9 cellular contexts compared by ENCODE assay signal in the genomic region with DNA sequence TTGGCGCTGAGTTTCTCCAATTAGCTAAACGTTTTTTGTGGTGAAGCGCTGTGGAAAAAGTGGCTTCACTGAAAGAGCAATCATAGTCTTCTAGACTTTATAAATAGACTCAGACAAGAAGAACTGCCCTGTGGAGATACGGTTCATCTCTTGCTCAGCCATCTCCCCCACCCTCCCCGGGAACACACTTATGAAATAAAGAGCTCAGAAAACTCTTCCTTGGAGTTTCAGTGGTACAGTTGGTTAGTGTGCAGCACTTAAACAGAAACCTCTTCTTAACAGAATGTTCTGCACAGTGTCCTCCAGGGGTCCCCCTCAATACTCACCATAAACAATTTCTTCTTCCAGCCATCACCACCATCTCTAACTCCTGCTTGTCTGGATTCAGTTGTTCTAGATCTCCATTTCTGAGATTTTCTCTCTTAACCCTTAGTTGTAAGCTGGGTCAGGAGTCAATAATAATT.
DNase-seq lines count a peak whose midpoint lies in the region; ATAC-seq and TF ChIP-seq lines count a peak whose summit lies in the region.
"Had no signal": no experiment of that assay in that cellular context is flagged by ENCODE, and none has a peak within 500 bp of the region (broad histone marks: within the 10 kb centered on the region; RNA-seq: fewer than 3 reads in every experiment).

No MANE protein-coding gene starts in this region.

- DNase-seq in WERI-Rb-1: no peak
- no peak for DNase-seq in neural progenitor cell (ENCODE audit: low spot score)
- DNase-seq in sigmoid colon: no peak
- DNase-seq in NCI-H1930 (lab: John Stamatoyannopoulos, UW): no peak
- no peak for DNase-seq in hepatic stellate cell (ENCODE audit: low spot score)
- DNase-seq in activated T-cell treated with anti-CD3 and anti-CD28 coated beads, Interleukin-2, amount 50 U/mL, for 24 hours: no peak

- H3K4me3 Mint-ChIP-seq in neural progenitor cell: no peak overlapping the region
- H3K4me3 Mint-ChIP-seq in activated T-cell treated with anti-CD3 and anti-CD28 coated beads, Interleukin-2, amount 50 U/mL, for 24 hours: no peak overlapping the region

- peaks cover 2% of the 10 kb centered on the region for H3K4me1 Mint-ChIP-seq in neural progenitor cell
- H3K4me1 Mint-ChIP-seq in activated T-cell treated with anti-CD3 and anti-CD28 coated beads, Interleukin-2, amount 50 U/mL, for 24 hours (ENCODE audit: low read depth): peaks cover 24% of the 10 kb centered on the region

- no peak overlapping the region for H3K27ac ChIP-seq in WERI-Rb-1
- no peak overlapping the region for H3K27ac ChIP-seq in neural progenitor cell
- H3K27ac ChIP-seq in sigmoid colon: peak overlapping the region in 2 of 4 donors; percentile 23 to 33
- H3K27ac ChIP-seq: SJSA1 had no signal

- H3K27me3 ChIP-seq in WERI-Rb-1 (ENCODE audit: insufficient read depth, low read depth, severe bottlenecking) (no peaks in the 10 kb centered on the region), neural progenitor cell (no peaks in the 10 kb centered on the region), sigmoid colon (no peaks in the 10 kb centered on the region)
- H3K27me3 ChIP-seq: SJSA1 had no signal

- peak; percentile 44; the same call in 1 of the 2 replicates for TF ChIP-seq CTCF in WERI-Rb-1 (IDR thresholded peaks at IDR 0.05; ENCODE audit: low read depth, low read length)
- peak; percentile 10 for TF ChIP-seq CTCF in neural progenitor cell (IDR thresholded peaks at IDR 0.05)
- no peak for TF ChIP-seq CTCF in sigmoid colon (IDR thresholded peaks at IDR 0.05)

- H3K36me3 Mint-ChIP-seq in neural progenitor cell: peaks cover 5% of the 10 kb centered on the region
- peaks cover 18% of the 10 kb centered on the region for H3K36me3 Mint-ChIP-seq in activated T-cell treated with anti-CD3 and anti-CD28 coated beads, Interleukin-2, amount 50 U/mL, for 24 hours (ENCODE audit: low read depth)

- TF ChIP-seq EP300 in sigmoid colon (IDR thresholded peaks at IDR 0.05): no peak

- no peaks in the 10 kb centered on the region for H3F3A ChIP-seq in neural progenitor cell (ENCODE audit: low read depth)

- H3K4me1 ChIP-seq in neural progenitor cell (no peaks in the 10 kb centered on the region), sigmoid colon (peaks cover 0 to 30% (median 21%) of the 10 kb centered on the region in 4 donors)
- H3K4me1 ChIP-seq: SJSA1 had no signal

- no peak overlapping the region for H3K27ac Mint-ChIP-seq in neural progenitor cell
- no peak overlapping the region for H3K27ac Mint-ChIP-seq in activated T-cell treated with anti-CD3 and anti-CD28 coated beads, Interleukin-2, amount 50 U/mL, for 24 hours

- no peak overlapping the region for H3K4me2 ChIP-seq in neural progenitor cell

- no peaks in the 10 kb centered on the region for H3K79me2 ChIP-seq in neural progenitor cell (ENCODE audit: low read depth)

- ATAC-seq in GM19025 (IDR thresholded peaks at IDR 0.05; ENCODE audit: low read depth, unreplicated experiment) (peak; percentile 83), HG02938 (IDR thresholded peaks at IDR 0.05; ENCODE audit: unreplicated experiment) (peak; percentile 98)

- H3K9me3 ChIP-seq in WERI-Rb-1 (ENCODE audit: severe bottlenecking) (no peaks in the 10 kb centered on the region), neural progenitor cell (ENCODE audit: low read depth) (no peaks in the 10 kb centered on the region), sigmoid colon (no peaks in the 10 kb centered on the region)
- H3K9me3 ChIP-seq: SJSA1 had no signal

- H3K4me3 ChIP-seq in WERI-Rb-1 (ENCODE audit: low read depth, low read length): no peak overlapping the region
- no peak overlapping the region for H3K4me3 ChIP-seq in neural progenitor cell
- no peak overlapping the region for H3K4me3 ChIP-seq in sigmoid colon
- H3K4me3 ChIP-seq: SJSA1 had no signal

- H3K9ac ChIP-seq in neural progenitor cell: no peak overlapping the region

- no peaks in the 10 kb centered on the region for H4K20me1 ChIP-seq in neural progenitor cell (ENCODE audit: low read depth)

- no peak overlapping the region for H2AFZ ChIP-seq in neural progenitor cell (replicated peaks)

- no peaks in the 10 kb centered on the region for H3K9me3 Mint-ChIP-seq in neural progenitor cell
- H3K9me3 Mint-ChIP-seq in activated T-cell treated with anti-CD3 and anti-CD28 coated beads, Interleukin-2, amount 50 U/mL, for 24 hours: no peaks in the 10 kb centered on the region

- H3K27me3 Mint-ChIP-seq in neural progenitor cell (ENCODE audit: insufficient read depth, low read depth): peaks cover 3% of the 10 kb centered on the region
- H3K27me3 Mint-ChIP-seq in activated T-cell treated with anti-CD3 and anti-CD28 coated beads, Interleukin-2, amount 50 U/mL, for 24 hours: no peaks in the 10 kb centered on the region

- intact Hi-C loops in sigmoid colon (cut with DNase I): no loop called here

- TF ChIP-seq POLR2A in sigmoid colon (IDR thresholded peaks at IDR 0.05): no peak

- H3K36me3 ChIP-seq in WERI-Rb-1: peaks cover 21% of the 10 kb centered on the region
- H3K36me3 ChIP-seq in neural progenitor cell: no peaks in the 10 kb centered on the region
- peaks cover 0 to 19% (median 0%) of the 10 kb centered on the region in 4 donors for H3K36me3 ChIP-seq in sigmoid colon

- WGBS in sigmoid colon, 2 donors: 67 to 82% methylated on average over 5 of the region's 5 CpGs

Comparison
In these comparisons a context has a peak if more than half of its experiments do, and no peak if none do; other contexts are left out.
1. CTCF ChIP-seq: peak in WERI-Rb-1 (single experiment) and neural progenitor cell (single experiment); none in sigmoid colon (0 of 4).